Comparison of ENCODE assay signal across 23 cellular contexts in genomic region chr20:23638309-23638708, GRCh38. TPM values are rescaled to one million over a fixed set of nuclear protein-coding genes. Genes with fewer than 3 reads are reported as not detected.
A peak's percentile ranks its signal among the peaks of the same experiment; 100 is the strongest.
DNase-seq lines count a peak whose midpoint lies in the region; ATAC-seq, FAIRE-seq and TF ChIP-seq lines count a peak whose summit lies in the region.
"Had no signal": no experiment of that assay in that cellular context is flagged by ENCODE, and none has a peak within 500 bp of the region (broad histone marks: within the 10 kb centered on the region; RNA-seq: fewer than 3 reads in every experiment).

No MANE protein-coding gene starts in this region.

- no peaks in the 10 kb centered on the region for H4K20me1 ChIP-seq in Loucy (ENCODE audit: insufficient read depth, low read length, poor library complexity, severe bottlenecking)

- peak overlapping the region; percentile 88 for H3K9ac ChIP-seq in Loucy (ENCODE audit: low read depth, low read length, poor library complexity, severe bottlenecking)

- no peak for TF ChIP-seq POLR2A in A549 (IDR thresholded peaks at IDR 0.05; ENCODE audit: low read length)
- no peak for TF ChIP-seq POLR2A in esophagus muscularis mucosa (IDR thresholded peaks at IDR 0.05; ENCODE audit: low read depth)
- TF ChIP-seq POLR2A in sigmoid colon (IDR thresholded peaks at IDR 0.05) = no peak

- TF ChIP-seq EP300 in A549 (IDR thresholded peaks at IDR 0.05) (no peak), esophagus muscularis mucosa (IDR thresholded peaks at IDR 0.05) (no peak), sigmoid colon (IDR thresholded peaks at IDR 0.05) (no peak)

- H3K4me3 ChIP-seq in A549 (peak overlapping the region; percentile 95; the same call in 2 of the 3 replicates), Loucy (ENCODE audit: low read length, poor library complexity, severe bottlenecking) (peak overlapping the region; percentile 85), esophagus muscularis mucosa (peak overlapping the region in 2 of 4 donors; percentile 80 to 84), sigmoid colon (no peak overlapping the region)

- no peak for FAIRE-seq in A549 (lab: Jason Lieb, UNC)
- FAIRE-seq: A204.1 had no signal

- no peaks in the 10 kb centered on the region; the same call in 1 of the 2 replicates for H3K79me2 ChIP-seq in Loucy (ENCODE audit: insufficient read depth, low read length)

- H3K4me2 ChIP-seq in A549 = peak overlapping the region; percentile 90
- H3K4me2 ChIP-seq in Loucy (ENCODE audit: low read depth, low read length, poor library complexity, severe bottlenecking) = peak overlapping the region; percentile 74

- H3K9me3 ChIP-seq in A549 (no peaks in the 10 kb centered on the region), Loucy (ENCODE audit: insufficient read depth, low read depth, low read length) (no peaks in the 10 kb centered on the region), esophagus muscularis mucosa (no peaks in the 10 kb centered on the region), sigmoid colon (no peaks in the 10 kb centered on the region)
- H3K9me3 ChIP-seq: ovary, testis had no signal

- H3F3A ChIP-seq in Loucy (ENCODE audit: low read depth) = no peaks in the 10 kb centered on the region

- no peaks in the 10 kb centered on the region for H3K9me2 ChIP-seq in Loucy (replicated peaks; ENCODE audit: low read depth, low read length)

- no peak for TF ChIP-seq RAD21 in A549 (conservative IDR thresholded peaks at IDR 0.05 in 1 of 2, IDR thresholded peaks at IDR 0.05 in 1 of 2)

- POLR2A ChIA-PET in A549 (lab: Yijun Ruan, JAX) = interaction anchor here (0.6 to 2.0 kb wide), 7 partner anchors 9 to 277 kb away, joined by 3 to 19 read pairs (median 3); partner anchors contain the start of gene GZF1

- 46% methylated on average over 7 of the region's 9 CpGs for WGBS in A549 (ENCODE audit: missing lambda C conversion rate)
- 75% methylated on average over 9 of the region's 9 CpGs for WGBS in esophagus muscularis mucosa
- 60 to 71% methylated on average over 9 of the region's 9 CpGs for WGBS in sigmoid colon, 2 donors

- CTCF ChIA-PET in A549 (lab: Yijun Ruan, JAX) = interaction anchor here (1.0 kb wide), 2 partner anchors 11 to 196 kb away, joined by 3 read pairs; no protein-coding TSS in a partner anchor

- intact Hi-C loops in esophagus muscularis mucosa (cut with DNase I) (no loop called here), sigmoid colon (cut with DNase I) (loop anchor here (5.0 to 10.0 kb wide), 2 partner anchors 276 to 1406 kb away; partner anchors contain the start of gene GZF1)

- H3K4me1 ChIP-seq in A549 (peaks cover 15% of the 10 kb centered on the region), Loucy (ENCODE audit: insufficient read depth, low read length, poor library complexity, severe bottlenecking) (peaks cover 29% of the 10 kb centered on the region), esophagus muscularis mucosa (peaks cover 30 to 67% (median 56%) of the 10 kb centered on the region in 4 donors), sigmoid colon (peaks cover 0 to 56% (median 47%) of the 10 kb centered on the region in 4 donors)

- H3K36me3 ChIP-seq in Loucy (ENCODE audit: insufficient read depth, low read length) (no peaks in the 10 kb centered on the region), esophagus muscularis mucosa (peaks cover 6 to 20% (median 18%) of the 10 kb centered on the region in 4 donors), sigmoid colon (peaks cover 0 to 20% (median 10%) of the 10 kb centered on the region in 4 donors)
- H3K36me3 ChIP-seq: ovary had no signal

- H3K27me3 ChIP-seq in Loucy (ENCODE audit: insufficient read depth, low read length, poor library complexity, severe bottlenecking) (no peaks in the 10 kb centered on the region), esophagus muscularis mucosa (no peaks in the 10 kb centered on the region), sigmoid colon (no peaks in the 10 kb centered on the region)
- H3K27me3 ChIP-seq: ovary, testis had no signal

- H2AFZ ChIP-seq in Loucy (ENCODE audit: low read length) = no peak overlapping the region

- no peak for ATAC-seq in A549
- no peak for ATAC-seq in HG03460 (IDR thresholded peaks at IDR 0.05; ENCODE audit: unreplicated experiment)
- ATAC-seq: naive thymus-derived CD8-positive, alpha-beta T cell had no signal

- H3K27ac ChIP-seq in A549 = peak overlapping the region; percentile 94 to 99
- peak overlapping the region; percentile 40 to 97 (median 94) for H3K27ac ChIP-seq in esophagus muscularis mucosa (replicated peaks in 1 of 4)
- H3K27ac ChIP-seq in sigmoid colon = peak overlapping the region; percentile 94 to 97 (median 96)

- DNase-seq in A549 (ENCODE audit: low read depth in 1 of 2, low spot score in 1 of 2) = no peak
- no peak for DNase-seq in esophagus muscularis mucosa (ENCODE audit: extremely low spot score)
- DNase-seq in sigmoid colon = no peak
- DNase-seq in NOMO-1 (lab: John Stamatoyannopoulos, UW; ENCODE audit: unreplicated experiment in 2 of 2) = no peak
- no peak for DNase-seq in NCI-H1436 (lab: John Stamatoyannopoulos, UW)
- no peak for DNase-seq in NCI-H510A treated with DMSO at 0.1 percent for 48 hours (lab: John Stamatoyannopoulos, UW)
- DNase-seq: activated CD4-positive, alpha-beta T cell treated with anti-CD3 and anti-CD28 coated beads, Interleukin-2, amount 50 U/mL, for 1 hour; central memory CD4-positive, alpha-beta T cell; naive thymus-derived CD8-positive, alpha-beta T cell; stimulated activated CD4-positive, alpha-beta T cell treated with anti-CD3 and anti-CD28 coated beads, Interleukin-4, amount 100 ng/mL, for 4 hours; T-helper 9 cell had no signal

- TF ChIP-seq CTCF in A549 (IDR thresholded peaks at IDR 0.05) = no peak
- no peak for TF ChIP-seq CTCF in Loucy (conservative IDR thresholded peaks at IDR 0.05; ENCODE audit: low read length)
- TF ChIP-seq CTCF in esophagus muscularis mucosa (IDR thresholded peaks at IDR 0.05) = no peak
- no peak for TF ChIP-seq CTCF in sigmoid colon (IDR thresholded peaks at IDR 0.05)

TF ChIP-seq in A549, 52 proteins besides CTCF, POLR2A, EP300 and RAD21 (continues in another document):
- no peak for TF ChIP-seq HOXB5 (CRISPR knock-in tag; IDR thresholded peaks at IDR 0.05)
- TF ChIP-seq CBX8 (IDR thresholded peaks at IDR 0.05) = no peak
- no peak for TF ChIP-seq CHD4 (IDR thresholded peaks at IDR 0.05; ENCODE audit: borderline replicate concordance)
- TF ChIP-seq RCOR1 (IDR thresholded peaks at IDR 0.05; ENCODE audit: low read depth, low read length) = no peak
- TF ChIP-seq USF2 (IDR thresholded peaks at IDR 0.05) = no peak
- TF ChIP-seq, protein P1, sequence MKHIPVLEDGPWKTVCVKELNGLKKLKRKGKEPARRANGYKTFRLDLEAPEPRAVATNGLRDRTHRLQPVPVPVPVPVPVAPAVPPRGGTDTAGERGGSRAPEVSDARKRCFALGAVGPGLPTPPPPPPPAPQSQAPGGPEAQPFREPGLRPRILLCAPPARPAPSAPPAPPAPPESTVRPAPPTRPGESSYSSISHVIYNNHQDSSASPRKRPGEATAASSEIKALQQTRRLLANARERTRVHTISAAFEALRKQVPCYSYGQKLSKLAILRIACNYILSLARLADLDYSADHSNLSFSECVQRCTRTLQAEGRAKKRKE (CRISPR knock-in tag; IDR thresholded peaks at IDR 0.05; ENCODE audit: low read depth) = no peak
- no peak for TF ChIP-seq RARB (CRISPR knock-in tag; IDR thresholded peaks at IDR 0.05)
- no peak for TF ChIP-seq RFX5 (IDR thresholded peaks at IDR 0.05)
- no peak for TF ChIP-seq BHLHE40 (IDR thresholded peaks at IDR 0.05; ENCODE audit: low read depth, low read length)
- TF ChIP-seq, protein P2, sequence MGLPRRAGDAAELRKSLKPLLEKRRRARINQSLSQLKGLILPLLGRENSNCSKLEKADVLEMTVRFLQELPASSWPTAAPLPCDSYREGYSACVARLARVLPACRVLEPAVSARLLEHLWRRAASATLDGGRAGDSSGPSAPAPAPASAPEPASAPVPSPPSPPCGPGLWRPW (IDR thresholded peaks at IDR 0.05) = no peak
- no peak for TF ChIP-seq MAFK (IDR thresholded peaks at IDR 0.05; ENCODE audit: partially characterized antibody)
- no peak for TF ChIP-seq NR3C1 (IDR thresholded peaks at IDR 0.05)
- TF ChIP-seq ZSCAN20 (CRISPR knock-in tag; IDR thresholded peaks at IDR 0.05) = no peak
- no peak for TF ChIP-seq KDM5A (IDR thresholded peaks at IDR 0.05)
- no peak for TF ChIP-seq ZNF302 (CRISPR knock-in tag; IDR thresholded peaks at IDR 0.05)

RNA-seq across cellular contexts. Expression of gene CST3, which starts 0.6 kb away (rescaled TPM):
- 136 and 179 TPM in 2 replicates for polyA plus RNA-seq in A549 (2011; rRNA removed)
- 417 and 498 TPM in 2 replicates for polyA plus RNA-seq in A549 (2012; cell fraction: cytosol; rRNA removed)
- polyA plus RNA-seq in A549 (2012; cell fraction: nucleus; rRNA removed) = 319 and 414 TPM in 2 replicates
- polyA plus RNA-seq in A549 (2017; fragmentation: RNase III; extraction: RNeasy Plus Mini Kit Qiagen cat#74134 plus additional on column Dnase treatment) = 229 to 259 TPM (median 238 TPM) in 3 replicates
- polyA minus RNA-seq in A549 (2011; rRNA and poly(A)+ RNA removed) = 217 and 218 TPM in 2 replicates
- 1,000 to 10,000 TPM; 1,253 to 2,184 (median 1,709) TPM for total RNA-seq in esophagus muscularis mucosa
- 1,000 to 10,000 TPM in 3 of 4 donors, 100 to 1,000 TPM in 1; 693 to 1,250 (median 1,143) TPM for total RNA-seq in sigmoid colon
- polyA plus RNA-seq in sigmoid colon = 100 to 1,000 TPM; 344 to 429 (median 409) TPM

RNA-seq across cellular contexts. Expression of gene CST9, which starts 32.6 kb away (rescaled TPM):
- polyA plus RNA-seq in A549 (2011; rRNA removed) (not detected in 2 replicates), A549 (2017; fragmentation: RNase III; extraction: RNeasy Plus Mini Kit Qiagen cat#74134 plus additional on column Dnase treatment) (not detected in 3 replicates), sigmoid colon (not detected)
- not detected in 2 replicates for polyA plus RNA-seq in A549 (2012; cell fraction: cytosol; rRNA removed)
- polyA plus RNA-seq in A549 (2012; cell fraction: nucleus; rRNA removed) = not detected in 2 replicates
- polyA minus RNA-seq in A549 (2011; rRNA and poly(A)+ RNA removed) = not detected in 2 replicates
- total RNA-seq in esophagus muscularis mucosa (not detected), sigmoid colon (not detected)
- total RNA-seq: aorta; endothelial cell of umbilical vein; left cardiac atrium; LHCN-M2; naive thymus-derived CD8-positive, alpha-beta T cell; ovary; right cardiac atrium had no signal
- polyA plus RNA-seq: aorta; BJ; endothelial cell of umbilical vein; naive thymus-derived CD8-positive, alpha-beta T cell; ovary; right cardiac atrium had no signal

RNA-seq across cellular contexts. Expression of gene CST4, which starts 50.5 kb away (rescaled TPM):
- not detected in 2 replicates for polyA plus RNA-seq in A549 (2011; rRNA removed)
- not detected in 2 replicates for polyA plus RNA-seq in A549 (2012; cell fraction: cytosol; rRNA removed)
- polyA plus RNA-seq in A549 (2012; cell fraction: nucleus; rRNA removed) = not detected in 2 replicates
- not detected in 3 replicates for polyA plus RNA-seq in A549 (2017; fragmentation: RNase III; extraction: RNeasy Plus Mini Kit Qiagen cat#74134 plus additional on column Dnase treatment)
- not detected in 2 replicates for polyA minus RNA-seq in A549 (2011; rRNA and poly(A)+ RNA removed)
- not detected for total RNA-seq in esophagus muscularis mucosa
- not detected for total RNA-seq in sigmoid colon
- not detected for polyA plus RNA-seq in sigmoid colon
- total RNA-seq: aorta; dorsolateral prefrontal cortex; endothelial cell of umbilical vein; left cardiac atrium; LHCN-M2; naive thymus-derived CD8-positive, alpha-beta T cell; ovary; right cardiac atrium; testis had no signal
- polyA plus RNA-seq: aorta; BJ; endothelial cell of umbilical vein; naive thymus-derived CD8-positive, alpha-beta T cell; ovary; right cardiac atrium had no signal

Comparison
In these comparisons a context has a peak if more than half of its experiments do, and no peak if none do; other contexts are left out.
1. H3K4me3 ChIP-seq: peak in A549 (single experiment) and Loucy (single experiment); none in sigmoid colon (0 of 4).
2. Peak in every context shown above with its lines, with median percentiles within 50 percentile points of each other: H3K27ac ChIP-seq.